In the genomic region with DNA sequence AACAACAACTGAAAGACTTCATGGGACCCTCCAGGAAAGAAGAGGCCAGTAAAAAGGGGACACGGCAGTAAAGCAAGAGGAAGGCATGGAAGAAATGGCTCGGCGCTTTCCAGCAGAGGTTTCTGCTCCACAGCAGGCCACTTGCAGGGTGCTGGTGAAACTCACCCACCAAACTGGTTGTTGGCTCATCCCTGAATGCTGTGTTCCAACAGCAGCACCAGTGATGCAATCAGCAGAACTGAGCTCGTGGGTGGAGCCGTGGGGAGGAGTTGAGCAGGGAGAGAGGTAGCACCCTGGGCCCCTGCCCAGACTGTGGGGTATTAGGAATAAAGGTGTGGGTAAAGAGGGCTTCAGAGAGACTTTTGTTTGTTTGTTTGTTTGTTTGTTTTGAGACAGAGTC, we compare ENCODE assay signal across 13 cellular contexts.
A peak's percentile ranks its signal among the peaks of the same experiment; 100 is the strongest.
DNase-seq lines count a peak whose midpoint lies in the region; ATAC-seq and TF ChIP-seq lines count a peak whose summit lies in the region.
"Had no signal": no experiment of that assay in that cellular context is flagged by ENCODE, and none has a peak within 500 bp of the region (broad histone marks: within the 10 kb centered on the region; RNA-seq: fewer than 3 reads in every experiment).

No MANE protein-coding gene starts in this region.

- H3K36me3 ChIP-seq in adipocyte (ENCODE audit: control insufficient read depth, insufficient read depth, low read length, severe bottlenecking) (no peaks in the 10 kb centered on the region), hepatocyte (replicated peaks; ENCODE audit: insufficient read depth, low read depth) (no peaks in the 10 kb centered on the region), H7 (replicated peaks; ENCODE audit: control insufficient read depth, insufficient read depth, low read length) (no peaks in the 10 kb centered on the region), SK-N-SH (replicated peaks in 1 of 2; ENCODE audit: control insufficient read depth in 1 of 2, insufficient read depth in 2 of 2, low read length in 1 of 2) (no peaks in the 10 kb centered on the region)
- H3K36me3 ChIP-seq: neutrophil had no signal

- H3K9me2 ChIP-seq in hepatocyte (replicated peaks; ENCODE audit: insufficient read depth) (no peaks in the 10 kb centered on the region), SK-N-SH (no peaks in the 10 kb centered on the region)

- no peaks in the 10 kb centered on the region for H3K79me2 ChIP-seq in hepatocyte
- H3K79me2 ChIP-seq in SK-N-SH (ENCODE audit: insufficient read depth), result no peaks in the 10 kb centered on the region

- no peaks in the 10 kb centered on the region for H3K9me3 ChIP-seq in adipocyte (ENCODE audit: control insufficient read depth, low read length)
- no peaks in the 10 kb centered on the region for H3K9me3 ChIP-seq in hepatocyte (ENCODE audit: low read depth)
- H3K9me3 ChIP-seq in SK-N-SH, result no peaks in the 10 kb centered on the region
- H3K9me3 ChIP-seq: neutrophil had no signal

- no peak overlapping the region for H3K27ac ChIP-seq in hepatocyte
- H3K27ac ChIP-seq in SK-N-SH (ENCODE audit: low read depth in 2 of 2, low read length in 1 of 2), result no peak overlapping the region
- H3K27ac ChIP-seq: neutrophil had no signal

- H3F3A ChIP-seq in SK-N-SH (replicated peaks; ENCODE audit: insufficient read depth), result peaks cover 7% of the 10 kb centered on the region

- CTCF ChIA-PET in SK-N-SH (lab: Yijun Ruan, JAX), result no interaction called here

- H3K4me1 ChIP-seq in adipocyte (ENCODE audit: control insufficient read depth, insufficient read depth, low read length) (peaks cover 10% of the 10 kb centered on the region), hepatocyte (ENCODE audit: insufficient read depth) (peaks cover 5% of the 10 kb centered on the region), SK-N-SH (ENCODE audit: control insufficient read depth in 1 of 2, insufficient read depth in 2 of 2, low read depth in 1 of 2, low read length in 1 of 2) (peaks cover 4% of the 10 kb centered on the region in 2 experiments; a peak in 3 of 4 replicates)

- H3K4me3 ChIP-seq in adipocyte (ENCODE audit: low read length), result no peak overlapping the region
- no peak overlapping the region for H3K4me3 ChIP-seq in hepatocyte
- H3K4me3 ChIP-seq in H7 (ENCODE audit: insufficient read depth, low read depth, low read length), result no peak overlapping the region
- H3K4me3 ChIP-seq in SK-N-SH (ENCODE audit: low read depth in 2 of 2, low read length in 1 of 2), result no peak overlapping the region

- no peaks in the 10 kb centered on the region for H4K20me1 ChIP-seq in hepatocyte (ENCODE audit: insufficient read depth, poor library complexity, severe bottlenecking)
- no peaks in the 10 kb centered on the region for H4K20me1 ChIP-seq in SK-N-SH (ENCODE audit: insufficient read depth)

- H3K27me3 ChIP-seq in adipocyte (replicated peaks; ENCODE audit: control insufficient read depth, insufficient read depth, low read length) (no peaks in the 10 kb centered on the region), hepatocyte (no peaks in the 10 kb centered on the region), H7 (ENCODE audit: control insufficient read depth, insufficient read depth, low read length) (no peaks in the 10 kb centered on the region), SK-N-SH (ENCODE audit: insufficient read depth) (no peaks in the 10 kb centered on the region)
- H3K27me3 ChIP-seq: neutrophil had no signal

- TF ChIP-seq RAD21 in SK-N-SH (IDR thresholded peaks at IDR 0.05; ENCODE audit: low read length), result no peak

- H3K9ac ChIP-seq in adipocyte (ENCODE audit: low read length), result no peak overlapping the region
- no peak overlapping the region for H3K9ac ChIP-seq in SK-N-SH

- no peak for ATAC-seq in left cardiac atrium

- TF ChIP-seq CTCF in hepatocyte (IDR thresholded peaks at IDR 0.05; ENCODE audit: poor library complexity), result no peak
- TF ChIP-seq CTCF in SK-N-SH (IDR thresholded peaks at IDR 0.05), result no peak

- DNase-seq in left cardiac atrium (peak; percentile 62), cardiac septum (ENCODE audit: low spot score) (no peak), adipocyte (ENCODE audit: low read depth) (peak; percentile 67), hepatocyte (ENCODE audit: low spot score) (peak; percentile 62), NCI-H1436 (lab: John Stamatoyannopoulos, UW) (no peak), H7 (no peak), SK-N-SH (no peak)
- no peak for DNase-seq in activated effector memory CD4-positive, alpha-beta T cell treated with Interleukin-2 at 50 U/mL for 16 hours
- DNase-seq: activated CD4-positive, CD25-positive, alpha-beta regulatory T cell; NCI-H1694 treated with DMSO at 0.1 percent for 48 hours; RPMI8226; stimulated activated CD4-positive, alpha-beta T cell treated with anti-CD3 and anti-CD28 coated beads, Interleukin-4, amount 100 ng/mL, for 1 hour had no signal

- 75% methylated on average over 5 of the region's 5 CpGs for WGBS in hepatocyte (ENCODE audit: low lambda C conversion rate, missing lambda C conversion rate)
- 84% methylated on average over 5 of the region's 5 CpGs for WGBS in SK-N-SH (ENCODE audit: low lambda C conversion rate)

- H2AFZ ChIP-seq in hepatocyte (no peak overlapping the region), SK-N-SH (ENCODE audit: low read depth) (no peak overlapping the region)

- no peak overlapping the region for H3K4me2 ChIP-seq in hepatocyte
- H3K4me2 ChIP-seq in SK-N-SH, result no peak overlapping the region

- intact Hi-C loops in left cardiac atrium (cut with DNase I) (loop anchor here in 1 of 2 donors (5.0 to 10.0 kb wide), 2 partner anchors 52 to 194 kb away; no protein-coding TSS in a partner anchor), cardiac septum (cut with DNase I) (no loop called here)

- POLR2A ChIA-PET in SK-N-SH (lab: Yijun Ruan, JAX), result no interaction called here

- TF ChIP-seq EP300 in SK-N-SH (IDR thresholded peaks at IDR 0.05; ENCODE audit: borderline replicate concordance in 1 of 2, low read depth in 1 of 2, low read length in 1 of 2), result no peak

TF ChIP-seq in SK-N-SH, 30 proteins besides CTCF, POLR2A, EP300 and RAD21:
- TF ChIP-seq GATA2 (CRISPR knock-in tag; IDR thresholded peaks at IDR 0.05) (no peak), MXI1 (IDR thresholded peaks at IDR 0.05; ENCODE audit: low read depth, low read length) (no peak), PBX3 (IDR thresholded peaks at IDR 0.05) (no peak)

Comparison
In these comparisons a context has a peak if more than half of its experiments do, and no peak if none do; other contexts are left out.
1. DNase-seq: peak in left cardiac atrium (single experiment), adipocyte (single experiment) and hepatocyte (single experiment); none in cardiac septum (single experiment), NCI-H1436 (single experiment), H7 (single experiment), activated effector memory CD4-positive, alpha-beta T cell treated with Interleukin-2 at 50 U/mL for 16 hours (single experiment) and SK-N-SH (single experiment).